ENCODE assay signal across 8 cellular contexts in genomic region chr2:104849618-104850097, GRCh38. TPM values are rescaled to one million over a fixed set of nuclear protein-coding genes. Genes with fewer than 3 reads are reported as not detected.
A peak's percentile ranks its signal among the peaks of the same experiment; 100 is the strongest.
DNase-seq lines count a peak whose midpoint lies in the region; ATAC-seq and TF ChIP-seq lines count a peak whose summit lies in the region.

No MANE protein-coding gene starts in this region.

- H3K27ac Mint-ChIP-seq in effector memory CD8-positive, alpha-beta T cell = no peak overlapping the region

- no peak overlapping the region for H3K23ac ChIP-seq in trophoblast cell (ENCODE audit: low read length)

- H3K4me1 Mint-ChIP-seq in effector memory CD8-positive, alpha-beta T cell (ENCODE audit: low read depth in 2 of 2) = peaks cover 22 to 24% of the 10 kb centered on the region in 2 donors

- H4K12ac ChIP-seq in trophoblast cell (ENCODE audit: low read depth, low read length) = no peak overlapping the region

- no peak overlapping the region for H2AFZ ChIP-seq in trophoblast cell (ENCODE audit: insufficient read depth, low read length, poor library complexity)

- H3K18ac ChIP-seq in trophoblast cell (ENCODE audit: low read length) = no peak overlapping the region

- peaks cover 3% of the 10 kb centered on the region; the same call in 1 of the 2 replicates for H4K20me1 ChIP-seq in DOHH2 (ENCODE audit: control insufficient read depth, insufficient read depth, low read depth, low read length)

- no peak overlapping the region for H2BK120ac ChIP-seq in trophoblast cell (ENCODE audit: insufficient read depth, low read length, poor library complexity)

- DNase-seq in NCI-H2227 (lab: John Stamatoyannopoulos, UW; ENCODE audit: unreplicated experiment) = peak; percentile 58
- DNase-seq in activated CD8-positive, alpha-beta memory T cell treated with anti-CD3 and anti-CD28 coated beads for 24 hours = peak; percentile 72
- peak; percentile 42 for DNase-seq in fibroblast of peridontal ligament (ENCODE audit: extremely low read depth)
- DNase-seq in trophoblast cell = peak; percentile 26 to 74
- no peak for DNase-seq in aorta
- no peak for DNase-seq in effector memory CD8-positive, alpha-beta T cell

- no peaks in the 10 kb centered on the region for H3K4me1 ChIP-seq in DOHH2 (ENCODE audit: control insufficient read depth, low read length)
- peaks cover 38% of the 10 kb centered on the region for H3K4me1 ChIP-seq in HEK293 (ENCODE audit: control insufficient read depth, insufficient read depth, low read length)
- peaks cover 10 to 13% of the 10 kb centered on the region in 2 experiments for H3K4me1 ChIP-seq in trophoblast cell (ENCODE audit: control insufficient read depth in 1 of 2, insufficient read depth in 2 of 2, low read length in 2 of 2)
- H3K4me1 ChIP-seq in aorta (ENCODE audit: control insufficient read depth in 1 of 2, insufficient read depth in 2 of 2, low read length in 2 of 2) = no peaks in the 10 kb centered on the region

- no peak overlapping the region for H2BK5ac ChIP-seq in trophoblast cell (ENCODE audit: low read depth, low read length, poor library complexity)

- H3K4ac ChIP-seq in trophoblast cell (ENCODE audit: low read depth, low read length) = no peak overlapping the region

- H3K79me2 ChIP-seq in DOHH2 (ENCODE audit: control insufficient read depth, low read length) (no peaks in the 10 kb centered on the region), trophoblast cell (ENCODE audit: control insufficient read depth, insufficient read depth, low read length, poor library complexity) (no peaks in the 10 kb centered on the region)

- H3K36me3 ChIP-seq in DOHH2 (ENCODE audit: control insufficient read depth, low read length) (no peaks in the 10 kb centered on the region), HEK293 (ENCODE audit: control insufficient read depth in 2 of 2, insufficient read depth in 1 of 2, low read length in 2 of 2) (no peaks in the 10 kb centered on the region), trophoblast cell (ENCODE audit: control insufficient read depth in 1 of 2, insufficient read depth in 2 of 2, low read length in 2 of 2) (no peaks in the 10 kb centered on the region), aorta (ENCODE audit: control insufficient read depth in 1 of 2, insufficient read depth in 2 of 2, low read length in 1 of 2) (no peaks in the 10 kb centered on the region)

- no peak overlapping the region for H3K9ac ChIP-seq in trophoblast cell (ENCODE audit: low read length)

- H4K8ac ChIP-seq in trophoblast cell (ENCODE audit: low read depth, low read length) = no peak overlapping the region

- CTCF ChIA-PET in HEK293 (lab: Yijun Ruan, JAX) = interaction anchor here (0.5 to 3.6 kb wide), 32 partner anchors 9 to 472 kb away, joined by 3 to 22 read pairs (median 4); no protein-coding TSS in a partner anchor

- TF ChIP-seq CTCF in DOHH2 (IDR thresholded peaks at IDR 0.05; ENCODE audit: low read depth, low read length, poor library complexity, severe bottlenecking) (peak; percentile 86), HEK293 (tag by site-specific recombination; IDR thresholded peaks at IDR 0.05) (peak; percentile 60; the same call in 1 of the 2 replicates)

- peaks cover 94 to 100% of the 10 kb centered on the region in 2 donors for H3K27me3 Mint-ChIP-seq in effector memory CD8-positive, alpha-beta T cell

- H2AK5ac ChIP-seq in trophoblast cell (ENCODE audit: low read length) = no peak overlapping the region

- no peaks in the 10 kb centered on the region for H3F3A ChIP-seq in DOHH2 (ENCODE audit: control insufficient read depth, insufficient read depth)

- POLR2A ChIA-PET in HEK293 (lab: Yijun Ruan, JAX) = interaction anchor here (0.8 to 0.9 kb wide), 2 partner anchors 15 to 22 kb away, joined by 3 read pairs; no protein-coding TSS in a partner anchor

- H3K9me3 Mint-ChIP-seq in effector memory CD8-positive, alpha-beta T cell = peaks cover 0 to 2% of the 10 kb centered on the region in 2 donors

- H3K4me3 Mint-ChIP-seq in effector memory CD8-positive, alpha-beta T cell = no peak overlapping the region

- H3K9me2 ChIP-seq in DOHH2 (replicated peaks; ENCODE audit: control insufficient read depth, low read length) = no peaks in the 10 kb centered on the region

- H3K27ac ChIP-seq in DOHH2 (ENCODE audit: low read depth, low read length) (no peak overlapping the region), HEK293 (ENCODE audit: extremely low read depth, low read depth, low read length) (peak overlapping the region; percentile 99), trophoblast cell (ENCODE audit: low read depth, low read length) (no peak overlapping the region), aorta (ENCODE audit: low read depth in 1 of 2, low read length in 2 of 2) (peak overlapping the region in 1 of 2 donors; percentile 48)

- H3K27me3 ChIP-seq in DOHH2 (ENCODE audit: control insufficient read depth, low read length) (peaks cover 33% of the 10 kb centered on the region), trophoblast cell (ENCODE audit: insufficient read depth, low read length) (peaks cover 74% of the 10 kb centered on the region), aorta (ENCODE audit: control insufficient read depth in 1 of 2, insufficient read depth in 2 of 2, low read length in 1 of 2) (no peaks in the 10 kb centered on the region)

- H3K4me2 ChIP-seq in DOHH2 (ENCODE audit: low read length) (no peak overlapping the region), trophoblast cell (ENCODE audit: low read length) (no peak overlapping the region)

- peaks cover 7% of the 10 kb centered on the region for H3K36me3 Mint-ChIP-seq in effector memory CD8-positive, alpha-beta T cell (ENCODE audit: insufficient read depth)

- ATAC-seq in aorta (ENCODE audit: low FRiP score) = no peak
- ATAC-seq in effector memory CD8-positive, alpha-beta T cell (replicated peaks) = no peak

- H2BK12ac ChIP-seq in trophoblast cell (ENCODE audit: low read length) = no peak overlapping the region

- no peak overlapping the region for H3K14ac ChIP-seq in trophoblast cell (ENCODE audit: low read length)

- H3K4me3 ChIP-seq in DOHH2 (ENCODE audit: low read length) (no peak overlapping the region), HEK293 (ENCODE audit: low read depth, low read length) (no peak overlapping the region), trophoblast cell (ENCODE audit: low read depth, low read length) (no peak overlapping the region), aorta (ENCODE audit: low read length in 2 of 2) (no peak overlapping the region)

- WGBS in trophoblast cell (ENCODE audit: extremely low coverage, insufficient coverage, insufficient read length) = no CpG with 5 or more reads among the region's 5 CpGs
- WGBS in aorta, 2 donors = 1% methylated on average over 5 of the region's 5 CpGs

- H3K9me3 ChIP-seq in DOHH2 (ENCODE audit: control insufficient read depth, insufficient read depth, low read length) (0 out of 2 replicates have a peak, but pooled peaks cover 4% of the 10 kb centered on the region), HEK293 (ENCODE audit: control insufficient read depth, insufficient read depth, low read depth, low read length) (no peaks in the 10 kb centered on the region), trophoblast cell (ENCODE audit: insufficient read depth, low read depth, low read length) (no peaks in the 10 kb centered on the region), aorta (ENCODE audit: control insufficient read depth, low read length) (no peaks in the 10 kb centered on the region)

- intact Hi-C loops in aorta (cut with DNase I) = no loop called here

- H4K91ac ChIP-seq in trophoblast cell (ENCODE audit: low read depth, low read length) = no peak overlapping the region

- H3K79me1 ChIP-seq in trophoblast cell (ENCODE audit: low read length) = no peaks in the 10 kb centered on the region

TF ChIP-seq in HEK293, 187 proteins besides CTCF, POLR2A, EP300 and RAD21 (continues in another document):
- TF ChIP-seq ZNF76 (tag by site-specific recombination; IDR thresholded peaks at IDR 0.05; ENCODE audit: borderline replicate concordance, low read depth) (no peak), YY2 (tag by site-specific recombination; IDR thresholded peaks at IDR 0.05) (no peak), TRIM28 (IDR thresholded peaks at IDR 0.05; ENCODE audit: borderline replicate concordance, low read length) (peak; percentile 31; the same call in 1 of the 2 replicates), ZIC2 (tag by site-specific recombination; IDR thresholded peaks at IDR 0.05) (no peak), ZNF266 (tag by site-specific recombination; IDR thresholded peaks at IDR 0.05; ENCODE audit: low read depth) (no peak), ZNF362 (tag by site-specific recombination; IDR thresholded peaks at IDR 0.05) (no peak)

RNA-seq across cellular contexts. Expression of gene POU3F3, which starts 4.3 kb away (rescaled TPM):
- polyA plus RNA-seq in trophoblast cell (2013) = 0.04 TPM in 2 replicates
- total RNA-seq in aorta = under 1 TPM in 1 of 2 donors, not detected in 1; 0.15 TPM
- polyA plus RNA-seq in aorta = under 1 TPM; 0.25 to 0.74 TPM

Comparison
In these comparisons a context has a peak if more than half of its experiments do, and no peak if none do; other contexts are left out.
1. DNase-seq: peak in NCI-H2227 (single experiment), activated CD8-positive, alpha-beta memory T cell treated with anti-CD3 and anti-CD28 coated beads for 24 hours (single experiment), fibroblast of peridontal ligament (single experiment) and trophoblast cell (2 of 2); none in aorta (0 of 2) and effector memory CD8-positive, alpha-beta T cell (0 of 3).